In genomic region chr17:76233588-76234353, GRCh38 we compare ENCODE assay signal across 2 cellular contexts.
TF ChIP-seq lines count a peak whose summit lies in the region.

No MANE protein-coding gene starts in this region.

TF ChIP-seq in A549, 52 proteins besides CTCF, POLR2A, EP300 and RAD21:
- TF ChIP-seq PHF8 (IDR thresholded peaks at IDR 0.05; ENCODE audit: borderline replicate concordance, low read depth) = no peak
- TF ChIP-seq POLR2AphosphoS2 (conservative IDR thresholded peaks at IDR 0.05; ENCODE audit: low read length) = no peak
- TF ChIP-seq CBX2 (IDR thresholded peaks at IDR 0.05; ENCODE audit: borderline replicate concordance, low read depth) = no peak
- TF ChIP-seq FOSL2 (IDR thresholded peaks at IDR 0.05) = no peak
- TF ChIP-seq FOSL2 (CRISPR knock-in tag; IDR thresholded peaks at IDR 0.05) = 0 out of 2 replicates have a peak, but pooled peaks have one; percentile 15
- TF ChIP-seq FOSB (CRISPR knock-in tag; IDR thresholded peaks at IDR 0.05) = no peak
- TF ChIP-seq HDAC2 (IDR thresholded peaks at IDR 0.05) = no peak

TF ChIP-seq in IMR-90, 13 proteins besides CTCF, POLR2A, EP300 and RAD21:
- TF ChIP-seq ELK1 (IDR thresholded peaks at IDR 0.05; ENCODE audit: borderline replicate concordance, low read depth, low read length) = no peak
- no peak for TF ChIP-seq RFX5 (IDR thresholded peaks at IDR 0.05; ENCODE audit: low read depth, low read length)
